Comparison of ENCODE assay signal across 17 cellular contexts in the genomic region with DNA sequence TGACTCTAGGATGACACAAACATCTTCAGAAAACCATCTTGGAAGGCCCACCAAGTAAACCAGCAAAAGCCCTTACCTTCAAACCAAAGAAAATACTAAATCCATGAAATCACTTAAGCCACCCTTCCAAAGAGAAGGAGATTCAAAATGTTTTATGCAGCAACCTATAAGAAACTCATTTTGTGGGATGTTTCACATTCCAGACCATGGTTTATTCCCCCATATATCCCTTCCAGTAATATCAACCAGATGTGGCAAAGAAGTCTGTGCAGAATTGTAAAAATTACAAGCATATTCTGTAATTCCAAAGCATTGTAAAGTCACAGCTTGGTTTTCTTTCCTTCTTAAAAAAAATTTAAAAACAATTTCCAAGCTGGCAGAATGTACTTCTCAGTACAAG.
"Had no signal": no experiment of that assay in that cellular context is flagged by ENCODE, and none has a peak within 500 bp of the region (broad histone marks: within the 10 kb centered on the region; RNA-seq: fewer than 3 reads in every experiment).

No MANE protein-coding gene starts in this region.

- ATAC-seq: esophagus mucosa; gastrocnemius medialis; psoas muscle; right lobe of liver; stimulated activated memory B cell treated with anti-CD40 and anti-IgM and Interleukin-4, amounts not matched to agents 10 μg/mL and 1 μg/mL and 100 μg/mL, for 72 hours; WTC11 had no signal

- H3K27ac ChIP-seq: gastrocnemius medialis, left ventricle myocardium inferior, psoas muscle, right lobe of liver had no signal

- H3K4me3 ChIP-seq: gastrocnemius medialis, left ventricle myocardium inferior, psoas muscle, right lobe of liver, tibial artery had no signal

- H3K9me3 ChIP-seq: gastrocnemius medialis, left ventricle myocardium inferior, psoas muscle, right lobe of liver, tibial artery had no signal

- H3K27me3 Mint-ChIP-seq: activated CD4-positive, alpha-beta T cell treated with anti-CD3 and anti-CD28 coated beads, Interleukin-2, amount 10 ng/mL, durations not matched to agents 24 days and 14 days; brain; stimulated activated memory B cell treated with anti-CD40 and anti-IgM and Interleukin-4, amounts not matched to agents 10 μg/mL and 1 μg/mL and 100 μg/mL, for 72 hours had no signal

- DNase-seq: activated CD4-positive, alpha-beta T cell treated with anti-CD3 and anti-CD28 coated beads, Interleukin-2, amount 10 ng/mL, durations not matched to agents 24 days and 14 days; activated naive CD4-positive, alpha-beta T cell treated with Interleukin-2 at 50 U/mL for 16 hours; endodermal cell; gastrocnemius medialis; left ventricle myocardium inferior; mesenchymal stem cell; nephron progenitor cell; psoas muscle; right lobe of liver; stimulated activated CD4-positive, alpha-beta T cell treated with anti-CD3 and anti-CD28 coated beads, Interleukin-1b, Interleukin-23, amount 100 ng/mL, for 48 hours; tibial artery had no signal

- H3K27me3 ChIP-seq: gastrocnemius medialis, right lobe of liver, tibial artery had no signal

- H3K36me3 Mint-ChIP-seq: brain; stimulated activated memory B cell treated with anti-CD40 and anti-IgM and Interleukin-4, amounts not matched to agents 10 μg/mL and 1 μg/mL and 100 μg/mL, for 72 hours; WTC11 had no signal

- H3K36me3 ChIP-seq: gastrocnemius medialis, left ventricle myocardium inferior, right lobe of liver, tibial artery had no signal

- H3K4me1 Mint-ChIP-seq: activated CD4-positive, alpha-beta T cell treated with anti-CD3 and anti-CD28 coated beads, Interleukin-2, amount 10 ng/mL, durations not matched to agents 24 days and 14 days; brain; nephron progenitor cell; stimulated activated memory B cell treated with anti-CD40 and anti-IgM and Interleukin-4, amounts not matched to agents 10 μg/mL and 1 μg/mL and 100 μg/mL, for 72 hours had no signal

- H3K4me3 Mint-ChIP-seq: activated CD4-positive, alpha-beta T cell treated with anti-CD3 and anti-CD28 coated beads, Interleukin-2, amount 10 ng/mL, durations not matched to agents 24 days and 14 days; activated T-helper 1 cell treated with anti-CD3 and anti-CD28 coated beads, Interleukin-12 subunit alpha, Interleukin-12 subunit beta, Interleukin-2, Interleukin-4 antibody, amounts not matched to agents 30 ng/mL and 10 ng/mL and 1 ng/mL, durations not matched to agents 14 hours and 24 hours and 36 hours; brain; endodermal cell; nephron progenitor cell; stimulated activated memory B cell treated with anti-CD40 and anti-IgM and Interleukin-4, amounts not matched to agents 10 μg/mL and 1 μg/mL and 100 μg/mL, for 72 hours; T-helper 1 cell treated with Interleukin-12 subunit alpha and Interleukin-12 subunit beta and Interleukin-4 antibody, amounts not matched to agents 30 μg/mL and 1 μg/mL, for 36 hours; WTC11 had no signal

- H3K27ac Mint-ChIP-seq: activated CD4-positive, alpha-beta T cell treated with anti-CD3 and anti-CD28 coated beads, Interleukin-2, amount 10 ng/mL, durations not matched to agents 24 days and 14 days; activated T-helper 1 cell treated with anti-CD3 and anti-CD28 coated beads, Interleukin-12 subunit alpha, Interleukin-12 subunit beta, Interleukin-2, Interleukin-4 antibody, amounts not matched to agents 30 ng/mL and 10 ng/mL and 1 ng/mL, durations not matched to agents 14 hours and 24 hours and 36 hours; brain; endodermal cell; nephron progenitor cell; stimulated activated memory B cell treated with anti-CD40 and anti-IgM and Interleukin-4, amounts not matched to agents 10 μg/mL and 1 μg/mL and 100 μg/mL, for 72 hours; T-helper 1 cell treated with Interleukin-12 subunit alpha and Interleukin-12 subunit beta and Interleukin-4 antibody, amounts not matched to agents 30 μg/mL and 1 μg/mL, for 36 hours; WTC11 had no signal

- H3K9me3 Mint-ChIP-seq: activated CD4-positive, alpha-beta T cell treated with anti-CD3 and anti-CD28 coated beads, Interleukin-2, amount 10 ng/mL, durations not matched to agents 24 days and 14 days; activated T-helper 1 cell treated with anti-CD3 and anti-CD28 coated beads, Interleukin-12 subunit alpha, Interleukin-12 subunit beta, Interleukin-2, Interleukin-4 antibody, amounts not matched to agents 30 ng/mL and 10 ng/mL and 1 ng/mL, durations not matched to agents 14 hours and 24 hours and 36 hours; brain; nephron progenitor cell; stimulated activated memory B cell treated with anti-CD40 and anti-IgM and Interleukin-4, amounts not matched to agents 10 μg/mL and 1 μg/mL and 100 μg/mL, for 72 hours; T-helper 1 cell treated with Interleukin-12 subunit alpha and Interleukin-12 subunit beta and Interleukin-4 antibody, amounts not matched to agents 30 μg/mL and 1 μg/mL, for 36 hours had no signal

- H3K4me1 ChIP-seq: gastrocnemius medialis, psoas muscle, right lobe of liver had no signal
